26 cellular contexts compared by ENCODE assay signal in the genomic region with DNA sequence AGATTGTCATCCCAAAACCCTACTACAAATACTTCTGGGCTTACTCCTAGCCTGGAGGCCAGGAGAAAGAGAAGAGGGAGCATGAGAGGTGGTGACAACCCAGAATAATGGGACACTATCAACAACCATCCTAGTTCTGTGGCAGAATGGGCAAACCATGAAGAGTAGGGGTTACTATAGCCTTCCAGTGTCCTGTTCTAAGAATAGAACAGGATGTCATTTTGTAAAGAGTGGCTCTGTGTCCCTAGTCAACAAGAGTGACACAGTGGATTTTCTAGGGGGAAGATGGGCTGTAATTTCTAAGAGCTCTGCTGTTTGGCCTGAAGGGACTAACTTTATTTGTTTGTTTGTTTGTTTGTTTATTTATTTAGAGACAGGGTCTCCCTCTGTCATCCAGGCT.
"Had no signal": no experiment of that assay in that cellular context is flagged by ENCODE, and none has a peak within 500 bp of the region (broad histone marks: within the 10 kb centered on the region; RNA-seq: fewer than 3 reads in every experiment).

No MANE protein-coding gene starts in this region.

- H3K27me3 ChIP-seq: ascending aorta, cardiac muscle cell, colonic mucosa had no signal

- H3K4me1 ChIP-seq: ascending aorta, breast epithelium, colonic mucosa had no signal

- H3K4me3 ChIP-seq: ascending aorta, breast epithelium, cardiac muscle cell, colonic mucosa had no signal

- ATAC-seq: activated naive CD4-positive, alpha-beta T cell treated with anti-CD3 and anti-CD28 coated beads, Interleukin-2, amount 50 U/mL, for 72 hours; activated T-cell treated with anti-CD3 and anti-CD28 coated beads, Interleukin-2, amount 50 U/mL, for 72 hours; esophagus mucosa had no signal

- H3K9me3 ChIP-seq: ascending aorta, breast epithelium, colonic mucosa had no signal

- H3K36me3 ChIP-seq: ascending aorta, breast epithelium, cardiac muscle cell, colonic mucosa had no signal

- DNase-seq: activated CD4-positive, alpha-beta memory T cell treated with anti-CD3 and anti-CD28 coated beads, Interleukin-2, amount 10 ng/mL, durations not matched to agents 7 days and 5 days; activated CD4-positive, alpha-beta T cell treated with anti-CD3 and anti-CD28 coated beads for 1 hour; activated CD4-positive, alpha-beta T cell treated with anti-CD3 and anti-CD28 coated beads for 4 hours; activated CD4-positive, alpha-beta T cell treated with anti-CD3 and anti-CD28 coated beads, Interleukin-2, amount 10 ng/mL, durations not matched to agents 7 days and 5 days; activated CD4-positive, alpha-beta T cell treated with anti-CD3 and anti-CD28 coated beads, Interleukin-2, amount 50 U/mL, for 4 hours; activated CD8-positive, alpha-beta memory T cell treated with anti-CD3 and anti-CD28 coated beads, Interleukin-2, amount 50 U/mL, for 48 hours; activated gamma-delta T cell; activated naive CD4-positive, alpha-beta T cell; activated naive CD4-positive, alpha-beta T cell treated with anti-CD3 and anti-CD28 coated beads, Interleukin-2, amount 10 ng/mL, durations not matched to agents 7 days and 5 days; activated naive CD8-positive, alpha-beta T cell treated with anti-CD3 and anti-CD28 coated beads, Interleukin-2, amount 10 ng/mL, durations not matched to agents 7 days and 5 days; activated T-cell treated with anti-CD3 and anti-CD28 coated beads for 4 hours; activated T-cell treated with anti-CD3 and anti-CD28 coated beads, Interleukin-2, amount 50 U/mL, for 24 hours; activated T-cell treated with anti-CD3 and anti-CD28 coated beads, Interleukin-2, amount 50 U/mL, for 72 hours; central memory CD4-positive, alpha-beta T cell; cerebellar nuclear complex; colonic mucosa; effector CD8-positive, alpha-beta T cell; foreskin fibroblast; head of caudate nucleus; T-helper 2 cell had no signal

- H3K27ac ChIP-seq: ascending aorta, breast epithelium, cardiac muscle cell, colonic mucosa, epithelial cell of prostate had no signal
